Comparison of ENCODE assay signal across 16 cellular contexts in the genomic region with DNA sequence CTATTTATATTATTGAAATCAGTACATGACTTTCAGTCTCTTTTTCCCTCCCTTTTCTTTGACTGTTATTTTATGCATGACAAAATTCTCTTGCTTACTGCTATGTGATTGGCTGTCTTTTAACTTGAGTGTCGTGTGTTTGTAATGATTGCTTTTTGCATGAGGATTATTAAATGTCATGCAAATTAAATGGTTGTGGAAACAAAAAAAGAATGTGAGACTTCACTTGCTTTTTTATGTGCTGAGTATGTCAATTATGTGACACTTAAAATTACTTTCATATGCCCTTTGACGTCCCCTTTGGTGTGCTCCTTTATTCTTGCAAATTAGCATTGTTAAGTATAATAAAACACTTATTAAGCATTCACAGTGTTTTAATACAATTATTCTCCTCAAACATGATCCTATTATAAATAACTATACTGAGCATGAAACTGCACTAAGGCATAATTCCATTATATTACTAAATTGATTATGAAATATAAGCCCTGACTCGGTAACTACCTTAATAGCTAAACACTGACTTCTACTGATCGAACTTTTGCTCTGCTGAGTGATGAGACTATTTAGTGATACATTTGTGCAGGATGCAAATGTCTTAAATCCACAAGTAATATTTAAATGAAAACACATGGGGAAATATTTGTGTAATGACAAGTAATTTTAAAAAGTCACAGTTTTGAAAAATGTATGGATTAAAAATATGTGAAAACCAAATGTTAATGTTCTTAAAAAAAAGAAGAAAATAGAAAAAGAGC.
DNase-seq lines count a peak whose midpoint lies in the region; ATAC-seq and TF ChIP-seq lines count a peak whose summit lies in the region.
"Had no signal": no experiment of that assay in that cellular context is flagged by ENCODE, and none has a peak within 500 bp of the region (broad histone marks: within the 10 kb centered on the region; RNA-seq: fewer than 3 reads in every experiment).

No MANE protein-coding gene starts in this region.

- no peak for TF ChIP-seq POLR2A in spleen (IDR thresholded peaks at IDR 0.05)

- H3K36me3 Mint-ChIP-seq in HFFc6 (ENCODE audit: low read depth) = no peaks in the 10 kb centered on the region
- H3K36me3 Mint-ChIP-seq: IgD-negative memory B cell had no signal

- peak overlapping the region; percentile 33; the same call in 1 of the 2 replicates for H3K4me3 Mint-ChIP-seq in HFFc6
- H3K4me3 Mint-ChIP-seq: IgD-negative memory B cell had no signal

- peak overlapping the region; percentile 1; the same call in 1 of the 2 replicates for H3K27ac Mint-ChIP-seq in HFFc6
- H3K27ac Mint-ChIP-seq: IgD-negative memory B cell had no signal

- TF ChIP-seq CTCF in AG10803 (conservative IDR thresholded peaks at IDR 0.05; ENCODE audit: low read length) (no peak), HFFc6 (IDR thresholded peaks at IDR 0.05) (no peak), foreskin fibroblast (IDR thresholded peaks at IDR 0.05; ENCODE audit: low read depth, low read length) (no peak), spleen (IDR thresholded peaks at IDR 0.05 in 8 of 11, conservative IDR thresholded peaks at IDR 0.05 in 3 of 11) (no peak)

- no peaks in the 10 kb centered on the region for H3K36me3 ChIP-seq in spleen

- no peaks in the 10 kb centered on the region for H3K27me3 Mint-ChIP-seq in HFFc6 (ENCODE audit: insufficient read depth)
- H3K27me3 Mint-ChIP-seq: IgD-negative memory B cell had no signal

- H3K4me1 ChIP-seq in spleen = no peaks in the 10 kb centered on the region
- H3K4me1 ChIP-seq: A549 had no signal

- no peaks in the 10 kb centered on the region for H3K9me3 ChIP-seq in spleen
- H3K9me3 ChIP-seq: A549 had no signal

- ATAC-seq in SK-N-SH treated with all-trans-retinoic acid at 6 μM for 48 hours = peak; percentile 40; the same call in 2 of the 3 replicates
- no peak for ATAC-seq in GM18502 (IDR thresholded peaks at IDR 0.05; ENCODE audit: poor library complexity, unreplicated experiment)
- ATAC-seq: A549, PC-3 had no signal

- H3K4me3 ChIP-seq in AG10803 (ENCODE audit: low read length) (no peak overlapping the region), foreskin fibroblast (ENCODE audit: low read depth in 1 of 2, low read length in 2 of 2) (no peak overlapping the region), spleen (no peak overlapping the region)
- H3K4me3 ChIP-seq: A549 had no signal

- intact Hi-C loops in spleen (cut with DNase I; ENCODE audit: low total_unique reads) = no loop called here

- H3K27ac ChIP-seq in spleen = no peak overlapping the region
- H3K27ac ChIP-seq: A549 had no signal

- no peaks in the 10 kb centered on the region for H3K27me3 ChIP-seq in spleen (replicated peaks in 1 of 7)

- WGBS in spleen, 5 donors = 76 to 83% (median 82%) methylated on average over 4 of the region's 4 CpGs

- H3K4me1 Mint-ChIP-seq in HFFc6 (ENCODE audit: low read depth) = peaks cover 27% of the 10 kb centered on the region
- H3K4me1 Mint-ChIP-seq: IgD-negative memory B cell had no signal

- DNase-seq in AG10803 (ENCODE audit: low read depth) (peak; percentile 42), HFFc6 (no peak), foreskin fibroblast (peak; percentile 15 to 55), COLO668 (lab: John Stamatoyannopoulos, UW; ENCODE audit: unreplicated experiment) (no peak), spleen (no peak)
- DNase-seq in activated CD8-positive, alpha-beta memory T cell treated with anti-CD3 and anti-CD28 coated beads, Interleukin-2, amount 50 U/mL, for 48 hours = no peak
- DNase-seq: DMS79 treated with DMSO at 0.1 percent for 48 hours, GF-D8, NCI-H1436, NCI-H2081, NCI-H226, PC-3 had no signal

- H3K9me3 Mint-ChIP-seq in HFFc6 = no peaks in the 10 kb centered on the region

TF ChIP-seq in SK-N-SH treated with all-trans-retinoic acid at 6 μM for 48 hours, 23 proteins besides CTCF, POLR2A, EP300 and RAD21:
- TF ChIP-seq SNAI2 (CRISPR knock-in tag; IDR thresholded peaks at IDR 0.05) = no peak
- no peak for TF ChIP-seq POU6F1 (CRISPR knock-in tag; IDR thresholded peaks at IDR 0.05; ENCODE audit: borderline replicate concordance, low read depth)
- TF ChIP-seq PPARA (CRISPR knock-in tag; IDR thresholded peaks at IDR 0.05; ENCODE audit: borderline replicate concordance) = no peak
- no peak for TF ChIP-seq ZNF565 (CRISPR knock-in tag; conservative IDR thresholded peaks at IDR 0.05; ENCODE audit: low read depth)
- no peak for TF ChIP-seq ESRRG (CRISPR knock-in tag; IDR thresholded peaks at IDR 0.05)
- TF ChIP-seq ISL1 (CRISPR knock-in tag; IDR thresholded peaks at IDR 0.05) = no peak
- TF ChIP-seq CSDC2 (CRISPR knock-in tag; IDR thresholded peaks at IDR 0.05) = no peak
- TF ChIP-seq, protein P1, sequence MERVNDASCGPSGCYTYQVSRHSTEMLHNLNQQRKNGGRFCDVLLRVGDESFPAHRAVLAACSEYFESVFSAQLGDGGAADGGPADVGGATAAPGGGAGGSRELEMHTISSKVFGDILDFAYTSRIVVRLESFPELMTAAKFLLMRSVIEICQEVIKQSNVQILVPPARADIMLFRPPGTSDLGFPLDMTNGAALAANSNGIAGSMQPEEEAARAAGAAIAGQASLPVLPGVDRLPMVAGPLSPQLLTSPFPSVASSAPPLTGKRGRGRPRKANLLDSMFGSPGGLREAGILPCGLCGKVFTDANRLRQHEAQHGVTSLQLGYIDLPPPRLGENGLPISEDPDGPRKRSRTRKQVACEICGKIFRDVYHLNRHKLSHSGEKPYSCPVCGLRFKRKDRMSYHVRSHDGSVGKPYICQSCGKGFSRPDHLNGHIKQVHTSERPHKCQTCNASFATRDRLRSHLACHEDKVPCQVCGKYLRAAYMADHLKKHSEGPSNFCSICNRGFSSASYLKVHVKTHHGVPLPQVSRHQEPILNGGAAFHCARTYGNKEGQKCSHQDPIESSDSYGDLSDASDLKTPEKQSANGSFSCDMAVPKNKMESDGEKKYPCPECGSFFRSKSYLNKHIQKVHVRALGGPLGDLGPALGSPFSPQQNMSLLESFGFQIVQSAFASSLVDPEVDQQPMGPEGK (CRISPR knock-in tag; IDR thresholded peaks at IDR 0.05; ENCODE audit: borderline replicate concordance) = no peak
- TF ChIP-seq TOX (CRISPR knock-in tag; IDR thresholded peaks at IDR 0.05; ENCODE audit: borderline replicate concordance) = no peak
- TF ChIP-seq ARNTL (CRISPR knock-in tag; IDR thresholded peaks at IDR 0.05; ENCODE audit: borderline replicate concordance, low read depth) = no peak

Comparison
In these comparisons a context has a peak if more than half of its experiments do, and no peak if none do; other contexts are left out.
1. DNase-seq: peak in AG10803 (single experiment) and foreskin fibroblast (2 of 2); none in HFFc6 (single experiment), COLO668 (single experiment), activated CD8-positive, alpha-beta memory T cell treated with anti-CD3 and anti-CD28 coated beads, Interleukin-2, amount 50 U/mL, for 48 hours (single experiment) and spleen (single experiment).